Comparison of ENCODE assay signal across 8 cellular contexts in the genomic region with DNA sequence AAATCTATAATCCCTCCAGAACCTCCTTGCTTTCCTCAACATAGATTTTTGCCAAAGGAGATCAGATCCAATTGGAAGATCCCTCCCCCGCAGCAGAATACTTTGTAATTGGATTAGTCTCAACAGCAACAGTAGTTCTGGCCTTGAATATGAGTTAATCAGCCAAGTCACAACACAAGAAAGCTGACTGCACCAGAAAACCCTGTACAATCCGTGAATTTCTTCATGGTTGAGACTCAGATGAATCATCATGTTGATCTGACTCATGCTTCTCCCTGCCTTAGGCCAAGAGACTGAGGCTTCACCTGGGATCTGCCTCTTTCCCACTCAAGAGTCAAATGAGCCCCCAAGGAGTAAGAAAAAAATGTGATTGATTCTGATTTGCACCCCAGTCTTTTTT. TPM values are rescaled to one million over a fixed set of nuclear protein-coding genes. Genes with fewer than 3 reads are reported as not detected.
DNase-seq lines count a peak whose midpoint lies in the region; FAIRE-seq lines count a peak whose summit lies in the region.
"Had no signal": no experiment of that assay in that cellular context is flagged by ENCODE, and none has a peak within 500 bp of the region (broad histone marks: within the 10 kb centered on the region; RNA-seq: fewer than 3 reads in every experiment).

No MANE protein-coding gene starts in this region.

- no peak overlapping the region for H3K27ac ChIP-seq in small intestine (ENCODE audit: low read depth in 1 of 2, low read length in 1 of 2)
- no peak overlapping the region for H3K27ac ChIP-seq in effector memory CD4-positive, alpha-beta T cell (ENCODE audit: insufficient read depth, low read length, poor library complexity, severe bottlenecking)

- H3K36me3 ChIP-seq in MG63 (peaks cover 2% of the 10 kb centered on the region), small intestine (ENCODE audit: control insufficient read depth in 2 of 2, insufficient read depth in 2 of 2, low read length in 2 of 2) (no peaks in the 10 kb centered on the region)
- no peaks in the 10 kb centered on the region for H3K36me3 ChIP-seq in effector memory CD4-positive, alpha-beta T cell (ENCODE audit: control insufficient read depth, insufficient read depth, low read length)

- 48 to 51% (median 49%) methylated on average over 2 of the region's 2 CpGs for WGBS in small intestine, 3 donors

- FAIRE-seq in small intestine (lab: Jason Lieb, UNC): no peak

- peak; percentile 45 for DNase-seq in MG63
- peak; percentile 74 for DNase-seq in dermis blood vessel endothelial cell
- DNase-seq in small intestine: peak; percentile 57
- DNase-seq in iPS-NIHi7 (ENCODE audit: extremely low spot score): no peak
- no peak for DNase-seq in effector memory CD4-positive, alpha-beta T cell
- no peak for DNase-seq in activated CD4-positive, alpha-beta T cell treated with anti-CD3 and anti-CD28 coated beads, Interleukin-2, amount 50 U/mL, for 1 hour
- DNase-seq: stimulated activated CD4-positive, alpha-beta T cell treated with anti-CD3 and anti-CD28 coated beads, Interleukin-2, amount 100 ng/mL, for 48 hours had no signal

- H3K4me1 ChIP-seq in small intestine (ENCODE audit: control insufficient read depth in 2 of 2, insufficient read depth in 1 of 2, low read depth in 1 of 2, low read length in 1 of 2): peaks cover 8 to 10% of the 10 kb centered on the region in 2 donors
- peaks cover 19% of the 10 kb centered on the region for H3K4me1 ChIP-seq in effector memory CD4-positive, alpha-beta T cell (ENCODE audit: control insufficient read depth, insufficient read depth, low read length, poor library complexity, severe bottlenecking)

- H3K4me3 ChIP-seq in MG63: no peak overlapping the region
- no peak overlapping the region for H3K4me3 ChIP-seq in small intestine (ENCODE audit: low read depth in 1 of 2, low read length in 2 of 2)
- no peak overlapping the region for H3K4me3 ChIP-seq in effector memory CD4-positive, alpha-beta T cell (ENCODE audit: insufficient read depth, low read depth, low read length, poor library complexity, severe bottlenecking)

- H3K27me3 ChIP-seq in MG63 (no peaks in the 10 kb centered on the region), small intestine (ENCODE audit: control insufficient read depth in 2 of 2, insufficient read depth in 2 of 2, low read length in 2 of 2) (no peaks in the 10 kb centered on the region)
- H3K27me3 ChIP-seq in effector memory CD4-positive, alpha-beta T cell (replicated peaks; ENCODE audit: control insufficient read depth, insufficient read depth, low read length, poor library complexity, severe bottlenecking): no peaks in the 10 kb centered on the region

- H3K9me3 ChIP-seq in MG63 (no peaks in the 10 kb centered on the region), small intestine (ENCODE audit: control insufficient read depth, low read depth) (no peaks in the 10 kb centered on the region)
- H3K9me3 ChIP-seq in effector memory CD4-positive, alpha-beta T cell (ENCODE audit: control insufficient read depth, low read length): no peaks in the 10 kb centered on the region

RNA-seq across cellular contexts. Expression of gene METTL17, which starts 3.0 kb away (rescaled TPM):
- 46.7 and 72.0 TPM in 2 replicates for total RNA-seq in MG63 (2014; rRNA removed; shearing (Covaris generic); ENCODE audit: low replicate concordance)
- total RNA-seq in dermis blood vessel endothelial cell: 32.8 and 32.9 TPM in 2 replicates
- 100 to 1,000 TPM in 1 of 3 donors, 10 to 100 TPM in 2; 68.5 to 119 (median 74.6) TPM for polyA plus RNA-seq in small intestine

RNA-seq across cellular contexts. Expression of gene SLC39A2, which starts 12.3 kb away (rescaled TPM):
- not detected in 2 replicates for total RNA-seq in MG63 (2014; rRNA removed; shearing (Covaris generic); ENCODE audit: low replicate concordance)
- not detected in 2 replicates for total RNA-seq in dermis blood vessel endothelial cell
- polyA plus RNA-seq in small intestine: under 1 TPM in 2 of 3 donors, not detected in 1; 0.04 to 0.67 TPM
- total RNA-seq: HT-29 had no signal

RNA-seq across cellular contexts. Expression of gene RNASE2, which starts 31.5 kb away (rescaled TPM):
- not detected in 2 replicates for total RNA-seq in MG63 (2014; rRNA removed; shearing (Covaris generic); ENCODE audit: low replicate concordance)
- 0.14 TPM in 1 of 2 replicates, not detected in the other for total RNA-seq in dermis blood vessel endothelial cell
- polyA plus RNA-seq in small intestine: 1 to 10 TPM in 1 of 3 donors, not detected in 2; 3.4 TPM
- total RNA-seq: HT-29 had no signal

RNA-seq across cellular contexts. Expression of gene NDRG2, which starts 38.0 kb away (rescaled TPM):
- 17.5 and 51.7 TPM in 2 replicates for total RNA-seq in MG63 (2014; rRNA removed; shearing (Covaris generic); ENCODE audit: low replicate concordance)
- 3.3 and 3.6 TPM in 2 replicates for total RNA-seq in dermis blood vessel endothelial cell
- 100 to 1,000 TPM in 1 of 3 donors, 10 to 100 TPM in 2; 44.5 to 129 (median 88.1) TPM for polyA plus RNA-seq in small intestine

RNA-seq across cellular contexts. Expression of gene TPPP2, which starts 43.2 kb away (rescaled TPM):
- not detected in 2 replicates for total RNA-seq in MG63 (2014; rRNA removed; shearing (Covaris generic); ENCODE audit: low replicate concordance)
- not detected in 2 replicates for total RNA-seq in dermis blood vessel endothelial cell
- polyA plus RNA-seq in small intestine: under 1 TPM in 1 of 3 donors, not detected in 2; 0.34 TPM
- total RNA-seq: HT-29 had no signal

Comparison
In these comparisons a context has a peak if more than half of its experiments do, and no peak if none do; other contexts are left out.
1. DNase-seq: peak in MG63 (single experiment), dermis blood vessel endothelial cell (single experiment) and small intestine (single experiment); none in iPS-NIHi7 (single experiment), effector memory CD4-positive, alpha-beta T cell (0 of 3) and activated CD4-positive, alpha-beta T cell treated with anti-CD3 and anti-CD28 coated beads, Interleukin-2, amount 50 U/mL, for 1 hour (single experiment).